8 cellular contexts compared by ENCODE assay signal in the genomic region with DNA sequence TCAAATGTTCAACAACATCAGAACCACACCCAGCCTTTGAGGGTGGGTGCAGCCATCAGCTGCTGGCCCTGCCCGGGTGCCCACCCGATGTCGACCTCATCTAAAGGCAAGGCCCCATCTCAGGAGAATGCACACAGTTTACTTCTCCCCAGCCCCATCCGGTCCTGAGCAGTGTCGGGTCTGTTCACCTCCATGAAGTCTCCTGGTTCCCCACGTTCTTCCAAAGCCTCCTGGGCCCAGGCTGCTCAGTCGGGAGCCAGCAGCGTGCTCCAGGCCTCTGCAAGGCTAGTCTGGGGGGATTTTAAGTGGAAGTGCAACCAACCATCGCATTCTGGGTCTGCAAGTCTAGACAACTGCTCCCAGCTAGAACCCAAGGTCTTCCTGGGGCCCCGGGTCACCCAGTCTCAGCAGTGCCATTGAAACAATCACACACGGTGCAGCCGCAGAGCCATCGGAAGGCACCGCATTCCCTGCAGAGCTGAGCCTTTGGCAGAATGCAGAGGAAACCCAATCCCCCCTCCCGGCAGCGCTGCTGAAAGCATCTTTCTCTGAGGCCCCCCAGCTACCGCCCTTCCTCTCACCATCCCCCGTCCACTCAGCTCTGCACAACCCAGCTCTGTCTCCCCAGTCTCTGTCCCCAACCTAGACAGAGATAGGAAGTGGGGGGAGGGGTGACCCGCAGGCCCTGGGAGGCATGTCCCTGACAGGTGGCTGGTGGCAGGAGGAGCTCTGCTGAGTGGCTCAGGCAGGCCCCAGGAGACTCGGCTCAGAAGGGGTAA. TPM values are rescaled to one million over a fixed set of nuclear protein-coding genes. Genes with fewer than 3 reads are reported as not detected.
DNase-seq lines count a peak whose midpoint lies in the region; ATAC-seq and TF ChIP-seq lines count a peak whose summit lies in the region.

No MANE protein-coding gene starts in this region.

- peak overlapping the region; percentile 17 for H2AFZ ChIP-seq in neuron (ENCODE audit: low read depth, low read length)

- H3K27me3 ChIP-seq in neuron (ENCODE audit: insufficient read depth, low read length) (no peaks in the 10 kb centered on the region), vagina (no peaks in the 10 kb centered on the region)

- no peaks in the 10 kb centered on the region for H3K9me3 ChIP-seq in neuron (ENCODE audit: low read length)
- H3K9me3 ChIP-seq in vagina = no peaks in the 10 kb centered on the region

- H3K4me1 ChIP-seq in neuron (ENCODE audit: insufficient read depth, low read length) (peaks cover 16% of the 10 kb centered on the region), vagina (no peaks in the 10 kb centered on the region)

- intact Hi-C loops in vagina (cut with DNase I) = no loop called here

- H3K27ac ChIP-seq in vagina = no peak overlapping the region

- H3K4me3 ChIP-seq in neuron (ENCODE audit: low read length) (no peak overlapping the region), vagina (no peak overlapping the region)

- no peaks in the 10 kb centered on the region for H3K36me3 ChIP-seq in neuron (ENCODE audit: insufficient read depth, low read length)
- H3K36me3 ChIP-seq in vagina = no peaks in the 10 kb centered on the region

- peak; percentile 25 for DNase-seq in activated CD4-positive, alpha-beta T cell treated with anti-CD3 and anti-CD28 coated beads for 48 hours
- no peak for DNase-seq in activated CD4-positive, alpha-beta T cell treated with anti-CD3 and anti-CD28 coated beads, Interleukin-2, amount 50 U/mL, for 1 hour
- DNase-seq in NOMO-1 treated with dmso at 0.1 percent for 144 hours (lab: John Stamatoyannopoulos, UW; ENCODE audit: unreplicated experiment) (peak; percentile 19), putamen (ENCODE audit: low spot score) (no peak), vagina (ENCODE audit: extremely low spot score in 2 of 2) (no peak)

- peak; percentile 59 for ATAC-seq in HG02623 (IDR thresholded peaks at IDR 0.05; ENCODE audit: unreplicated experiment)
- no peak for ATAC-seq in GM19324 (IDR thresholded peaks at IDR 0.05; ENCODE audit: low FRiP score, unreplicated experiment)

- no peak for TF ChIP-seq POLR2A in vagina (IDR thresholded peaks at IDR 0.05)

- no peak for TF ChIP-seq CTCF in vagina (IDR thresholded peaks at IDR 0.05)

RNA-seq across cellular contexts. Expression of a gene that starts 8.5 kb away (rescaled TPM):
- total RNA-seq in vagina = 0.74 TPM

RNA-seq across cellular contexts. Expression of a gene that starts 29.9 kb away (rescaled TPM):
- 0.25 TPM for total RNA-seq in vagina

RNA-seq across cellular contexts. Expression of a gene that starts 47.8 kb away (rescaled TPM):
- total RNA-seq in vagina = 13.5 TPM

RNA-seq across cellular contexts. Expression of a gene that starts 50.2 kb away (rescaled TPM):
- not detected for total RNA-seq in vagina

Comparison
In these comparisons a context has a peak if more than half of its experiments do, and no peak if none do; other contexts are left out.
1. DNase-seq: peak in activated CD4-positive, alpha-beta T cell treated with anti-CD3 and anti-CD28 coated beads for 48 hours (single experiment) and NOMO-1 treated with dmso at 0.1 percent for 144 hours (single experiment); none in activated CD4-positive, alpha-beta T cell treated with anti-CD3 and anti-CD28 coated beads, Interleukin-2, amount 50 U/mL, for 1 hour (single experiment), putamen (single experiment) and vagina (0 of 2).